Comparison of ENCODE assay signal across 8 cellular contexts in genomic region chr2:196176142-196176738, GRCh38. TPM values are rescaled to one million over a fixed set of nuclear protein-coding genes. Genes with fewer than 3 reads are reported as not detected.
DNase-seq lines count a peak whose midpoint lies in the region; ATAC-seq and TF ChIP-seq lines count a peak whose summit lies in the region.

No MANE protein-coding gene starts in this region.

- H3K9me3 Mint-ChIP-seq in GM23338, result no peaks in the 10 kb centered on the region
- no peaks in the 10 kb centered on the region for H3K9me3 Mint-ChIP-seq in activated naive CD8-positive, alpha-beta T cell (ENCODE audit: low read depth)
- H3K9me3 Mint-ChIP-seq in stimulated activated memory B cell treated with anti-CD40 and anti-IgM and Interleukin-4, amounts not matched to agents 10 μg/mL and 1 μg/mL and 100 μg/mL, for 72 hours, result no peaks in the 10 kb centered on the region

- TF ChIP-seq POLR2A in Peyer's patch (IDR thresholded peaks at IDR 0.05), result no peak

- no peaks in the 10 kb centered on the region for H3K27me3 ChIP-seq in GM06990 (replicated peaks; ENCODE audit: control insufficient read depth, insufficient read depth, low read length)
- peaks cover 13% of the 10 kb centered on the region for H3K27me3 ChIP-seq in GM23338 (ENCODE audit: insufficient read depth)
- no peaks in the 10 kb centered on the region for H3K27me3 ChIP-seq in Peyer's patch
- no peaks in the 10 kb centered on the region for H3K27me3 ChIP-seq in ascending aorta

- H3F3A ChIP-seq in GM23338 (replicated peaks; ENCODE audit: low read depth), result no peaks in the 10 kb centered on the region

- peaks cover 6% of the 10 kb centered on the region; the same call in 2 of the 3 replicates for H3K4me1 Mint-ChIP-seq in GM23338
- H3K4me1 Mint-ChIP-seq in activated naive CD8-positive, alpha-beta T cell (ENCODE audit: low read depth), result peaks cover 82% of the 10 kb centered on the region
- peaks cover 65% of the 10 kb centered on the region for H3K4me1 Mint-ChIP-seq in stimulated activated memory B cell treated with anti-CD40 and anti-IgM and Interleukin-4, amounts not matched to agents 10 μg/mL and 1 μg/mL and 100 μg/mL, for 72 hours

- no peak overlapping the region for H3K4me3 Mint-ChIP-seq in GM23338
- H3K4me3 Mint-ChIP-seq in activated naive CD8-positive, alpha-beta T cell, result peak overlapping the region; percentile 80
- peak overlapping the region; percentile 44 for H3K4me3 Mint-ChIP-seq in stimulated activated memory B cell treated with anti-CD40 and anti-IgM and Interleukin-4, amounts not matched to agents 10 μg/mL and 1 μg/mL and 100 μg/mL, for 72 hours

- no peak for TF ChIP-seq CTCF in GM06990 (IDR thresholded peaks at IDR 0.05; ENCODE audit: insufficient read depth, low read length, poor library complexity, severe bottlenecking)
- TF ChIP-seq CTCF in GM23338 (conservative IDR thresholded peaks at IDR 0.05; ENCODE audit: low read depth in 2 of 2), result no peak
- TF ChIP-seq CTCF in Peyer's patch (IDR thresholded peaks at IDR 0.05), result no peak
- TF ChIP-seq CTCF in ascending aorta (IDR thresholded peaks at IDR 0.05), result no peak

- H3K4me3 ChIP-seq in GM06990 (replicated peaks; ENCODE audit: low read depth, low read length), result peak overlapping the region; percentile 37
- no peak overlapping the region for H3K4me3 ChIP-seq in GM23338
- no peak overlapping the region for H3K4me3 ChIP-seq in Peyer's patch
- no peak overlapping the region for H3K4me3 ChIP-seq in ascending aorta

- H3K27ac ChIP-seq in GM23338 (ENCODE audit: low read depth) (no peak overlapping the region), Peyer's patch (peak overlapping the region; percentile 35 to 99 (median 94)), ascending aorta (no peak overlapping the region)

- DNase-seq in GM06990 (ENCODE audit: extremely low read depth, insufficient read length) (peak; percentile 94), GM23338 (ENCODE audit: low spot score) (no peak), Peyer's patch (peak in 2 of 3 donors; percentile 86 to 94), NCI-H2227 treated with DMSO at 0.1 percent for 48 hours (lab: John Stamatoyannopoulos, UW) (no peak), NCI-H1930 (lab: John Stamatoyannopoulos, UW) (no peak), ascending aorta (ENCODE audit: low spot score in 2 of 2) (no peak)

- no peak overlapping the region for H3K27ac Mint-ChIP-seq in GM23338
- H3K27ac Mint-ChIP-seq in activated naive CD8-positive, alpha-beta T cell, result peak overlapping the region; percentile 96
- peak overlapping the region; percentile 90 for H3K27ac Mint-ChIP-seq in stimulated activated memory B cell treated with anti-CD40 and anti-IgM and Interleukin-4, amounts not matched to agents 10 μg/mL and 1 μg/mL and 100 μg/mL, for 72 hours

- H3K27me3 Mint-ChIP-seq in GM23338 (ENCODE audit: insufficient read depth, low read depth, poor library complexity), result no peaks in the 10 kb centered on the region
- no peaks in the 10 kb centered on the region for H3K27me3 Mint-ChIP-seq in activated naive CD8-positive, alpha-beta T cell
- no peaks in the 10 kb centered on the region for H3K27me3 Mint-ChIP-seq in stimulated activated memory B cell treated with anti-CD40 and anti-IgM and Interleukin-4, amounts not matched to agents 10 μg/mL and 1 μg/mL and 100 μg/mL, for 72 hours

- H3K4me1 ChIP-seq in GM23338 (ENCODE audit: insufficient read depth), result peaks cover 7% of the 10 kb centered on the region; the same call in 1 of the 2 replicates
- H3K4me1 ChIP-seq in Peyer's patch, result peaks cover 0 to 5% (median 0%) of the 10 kb centered on the region in 4 donors
- H3K4me1 ChIP-seq in ascending aorta, result no peaks in the 10 kb centered on the region

- H4K20me1 ChIP-seq in GM23338 (replicated peaks; ENCODE audit: insufficient read depth), result no peaks in the 10 kb centered on the region

- intact Hi-C loops in ascending aorta (cut with DNase I), result no loop called here

- H3K9me3 ChIP-seq in Peyer's patch (no peaks in the 10 kb centered on the region), ascending aorta (no peaks in the 10 kb centered on the region)

- ATAC-seq in GM23338, result no peak
- ATAC-seq in stimulated activated memory B cell treated with anti-CD40 and anti-IgM and Interleukin-4, amounts not matched to agents 10 μg/mL and 1 μg/mL and 100 μg/mL, for 72 hours, result peak; percentile 81

- peak overlapping the region; percentile 47; the same call in 1 of the 2 replicates for H2AFZ ChIP-seq in GM23338

- H3K36me3 ChIP-seq in GM06990 (ENCODE audit: control insufficient read depth, insufficient read depth, low read length), result no peaks in the 10 kb centered on the region
- no peaks in the 10 kb centered on the region for H3K36me3 ChIP-seq in GM23338 (ENCODE audit: insufficient read depth)
- no peaks in the 10 kb centered on the region for H3K36me3 ChIP-seq in Peyer's patch
- no peaks in the 10 kb centered on the region for H3K36me3 ChIP-seq in ascending aorta

- H3K9me2 ChIP-seq in GM23338 (ENCODE audit: insufficient read depth), result 0 out of 2 replicates have a peak, but pooled peaks cover 5% of the 10 kb centered on the region

- no peaks in the 10 kb centered on the region for H3K36me3 Mint-ChIP-seq in GM23338 (ENCODE audit: low read depth)
- H3K36me3 Mint-ChIP-seq in activated naive CD8-positive, alpha-beta T cell, result no peaks in the 10 kb centered on the region
- H3K36me3 Mint-ChIP-seq in stimulated activated memory B cell treated with anti-CD40 and anti-IgM and Interleukin-4, amounts not matched to agents 10 μg/mL and 1 μg/mL and 100 μg/mL, for 72 hours, result peaks cover 5% of the 10 kb centered on the region

- no peaks in the 10 kb centered on the region for H3K79me2 ChIP-seq in GM23338 (replicated peaks; ENCODE audit: insufficient read depth)

- no peak overlapping the region for H3K4me2 ChIP-seq in GM23338

TF ChIP-seq in GM23338, 12 proteins besides CTCF, POLR2A, EP300 and RAD21:
- no peak for TF ChIP-seq ETS1 (IDR thresholded peaks at IDR 0.05)
- TF ChIP-seq ZNF114 (CRISPR knock-in tag; IDR thresholded peaks at IDR 0.05), result no peak
- no peak for TF ChIP-seq POLR2AphosphoS5 (IDR thresholded peaks at IDR 0.05; ENCODE audit: low read depth)
- TF ChIP-seq EZH2phosphoT487 (IDR thresholded peaks at IDR 0.05; ENCODE audit: unreplicated experiment), result no peak
- TF ChIP-seq JUNB (IDR thresholded peaks at IDR 0.05; ENCODE audit: unreplicated experiment), result no peak
- TF ChIP-seq STAT1 (IDR thresholded peaks at IDR 0.05; ENCODE audit: unreplicated experiment), result no peak
- TF ChIP-seq CREB1 (CRISPR knock-in tag; IDR thresholded peaks at IDR 0.05; ENCODE audit: low read depth), result no peak
- no peak for TF ChIP-seq EZH2 (IDR thresholded peaks at IDR 0.05; ENCODE audit: low read depth, unreplicated experiment)
- TF ChIP-seq ZNF331 (CRISPR knock-in tag; IDR thresholded peaks at IDR 0.05; ENCODE audit: low read depth), result no peak

RNA-seq across cellular contexts. Expression of gene STK17B, which starts 4.9 kb away (rescaled TPM):
- 12.8 and 13.7 TPM in 2 replicates for total RNA-seq in GM23338 (2014; rRNA removed; shearing (Covaris generic))
- polyA plus RNA-seq in GM23338 (2016; fragmentation: Nextera tagmentation; extraction: Ambion mirVana), result 4.3 and 5.7 TPM in 2 replicates
- total RNA-seq in Peyer's patch (100 to 1,000 TPM in 1 of 4 donors, 10 to 100 TPM in 3; 47.3 to 123 (median 56.3) TPM), ascending aorta (8.4 TPM)

Comparison
In these comparisons a context has a peak if more than half of its experiments do, and no peak if none do; other contexts are left out.
1. DNase-seq: peak in GM06990 (single experiment) and Peyer's patch (2 of 3); none in GM23338 (single experiment), NCI-H2227 treated with DMSO at 0.1 percent for 48 hours (single experiment), NCI-H1930 (0 of 2) and ascending aorta (0 of 2).
2. H3K27ac ChIP-seq: peak in Peyer's patch (4 of 4); none in GM23338 (single experiment) and ascending aorta (0 of 2).